Comparison of ENCODE assay signal across 19 cellular contexts in the genomic region with DNA sequence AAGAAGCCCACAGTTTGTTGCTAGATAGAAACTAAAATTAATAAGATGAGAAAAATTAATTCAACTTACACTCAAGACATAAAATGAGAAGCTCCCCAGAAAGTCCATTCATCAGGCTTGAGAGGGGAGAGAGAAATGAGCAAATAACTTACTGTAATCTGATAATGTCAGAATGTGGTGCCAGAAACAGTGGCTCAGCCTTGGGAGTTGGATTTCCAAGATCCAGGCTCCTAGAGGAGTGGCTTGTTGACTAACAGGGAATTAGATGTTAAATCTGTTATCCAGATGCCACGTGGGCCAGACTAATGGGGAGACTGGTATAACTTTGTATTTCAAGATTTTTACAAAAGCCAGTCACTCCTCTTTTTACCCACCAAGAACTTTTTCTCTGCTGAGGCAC.
"Had no signal": no experiment of that assay in that cellular context is flagged by ENCODE, and none has a peak within 500 bp of the region (broad histone marks: within the 10 kb centered on the region; RNA-seq: fewer than 3 reads in every experiment).

No MANE protein-coding gene starts in this region.

- DNase-seq: effector CD4-positive, alpha-beta T cell; endodermal cell; erythroblast; foreskin melanocyte; heart left ventricle; hippocampal formation; kidney glomerular epithelial cell; mammary epithelial cell; naive thymus-derived CD8-positive, alpha-beta T cell; right cardiac atrium; stimulated activated CD4-positive, alpha-beta T cell treated with anti-CD3 and anti-CD28 coated beads, Interleukin-2, amount 100 ng/mL, for 48 hours; stimulated activated naive CD4-positive, alpha-beta T cell treated with Interleukin-2 at 50 U/mL for 16 hours; tibial artery; upper lobe of left lung; uterus had no signal

- ATAC-seq: heart left ventricle; left lobe of liver; naive thymus-derived CD8-positive, alpha-beta T cell; right cardiac atrium had no signal

- H3K4me1 ChIP-seq: heart left ventricle, tibial artery, upper lobe of left lung, uterus had no signal

- H3K4me3 ChIP-seq: coronary artery, heart left ventricle, smooth muscle cell, tibial artery, upper lobe of left lung, uterus had no signal

- H3K27ac ChIP-seq: coronary artery, heart left ventricle, neutrophil, tibial artery, upper lobe of left lung, uterus had no signal

- H3K9me3 ChIP-seq: heart left ventricle, neutrophil, tibial artery, upper lobe of left lung, uterus had no signal

- H3K27me3 ChIP-seq: heart left ventricle, neutrophil, tibial artery, upper lobe of left lung, uterus had no signal

- H3K36me3 ChIP-seq: heart left ventricle, neutrophil, tibial artery, upper lobe of left lung, uterus had no signal
